In genomic region chr1:180154325-180155201, GRCh38 we compare ENCODE assay signal across 1 cellular context.
TF ChIP-seq lines count a peak whose summit lies in the region.

A gene with protein sequence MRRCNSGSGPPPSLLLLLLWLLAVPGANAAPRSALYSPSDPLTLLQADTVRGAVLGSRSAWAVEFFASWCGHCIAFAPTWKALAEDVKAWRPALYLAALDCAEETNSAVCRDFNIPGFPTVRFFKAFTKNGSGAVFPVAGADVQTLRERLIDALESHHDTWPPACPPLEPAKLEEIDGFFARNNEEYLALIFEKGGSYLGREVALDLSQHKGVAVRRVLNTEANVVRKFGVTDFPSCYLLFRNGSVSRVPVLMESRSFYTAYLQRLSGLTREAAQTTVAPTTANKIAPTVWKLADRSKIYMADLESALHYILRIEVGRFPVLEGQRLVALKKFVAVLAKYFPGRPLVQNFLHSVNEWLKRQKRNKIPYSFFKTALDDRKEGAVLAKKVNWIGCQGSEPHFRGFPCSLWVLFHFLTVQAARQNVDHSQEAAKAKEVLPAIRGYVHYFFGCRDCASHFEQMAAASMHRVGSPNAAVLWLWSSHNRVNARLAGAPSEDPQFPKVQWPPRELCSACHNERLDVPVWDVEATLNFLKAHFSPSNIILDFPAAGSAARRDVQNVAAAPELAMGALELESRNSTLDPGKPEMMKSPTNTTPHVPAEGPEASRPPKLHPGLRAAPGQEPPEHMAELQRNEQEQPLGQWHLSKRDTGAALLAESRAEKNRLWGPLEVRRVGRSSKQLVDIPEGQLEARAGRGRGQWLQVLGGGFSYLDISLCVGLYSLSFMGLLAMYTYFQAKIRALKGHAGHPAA (plus strand): TSS chr1:180154869. CDS start chr1:180154908, 39 bp downstream.

TF ChIP-seq in HEK293, 187 proteins besides CTCF, POLR2A, EP300 and RAD21 (continued from another document):
- TF ChIP-seq, protein P1, sequence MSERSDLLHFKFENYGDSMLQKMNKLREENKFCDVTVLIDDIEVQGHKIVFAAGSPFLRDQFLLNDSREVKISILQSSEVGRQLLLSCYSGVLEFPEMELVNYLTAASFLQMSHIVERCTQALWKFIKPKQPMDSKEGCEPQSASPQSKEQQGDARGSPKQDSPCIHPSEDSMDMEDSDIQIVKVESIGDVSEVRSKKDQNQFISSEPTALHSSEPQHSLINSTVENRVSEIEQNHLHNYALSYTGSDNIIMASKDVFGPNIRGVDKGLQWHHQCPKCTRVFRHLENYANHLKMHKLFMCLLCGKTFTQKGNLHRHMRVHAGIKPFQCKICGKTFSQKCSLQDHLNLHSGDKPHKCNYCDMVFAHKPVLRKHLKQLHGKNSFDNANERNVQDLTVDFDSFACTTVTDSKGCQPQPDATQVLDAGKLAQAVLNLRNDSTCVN (tag by site-specific recombination; optimal IDR thresholded peaks at IDR 0.05) = peak; percentile 87
- TF ChIP-seq ZNF423 (tag by site-specific recombination; IDR thresholded peaks at IDR 0.05) = peak; percentile 60; the same call in 1 of the 2 replicates
- TF ChIP-seq ZNF677 (tag by site-specific recombination; IDR thresholded peaks at IDR 0.05) = 0 out of 2 replicates have a peak, but pooled peaks have one; percentile 13
- no peak for TF ChIP-seq YY2 (tag by site-specific recombination; IDR thresholded peaks at IDR 0.05)
- TF ChIP-seq, protein P2, sequence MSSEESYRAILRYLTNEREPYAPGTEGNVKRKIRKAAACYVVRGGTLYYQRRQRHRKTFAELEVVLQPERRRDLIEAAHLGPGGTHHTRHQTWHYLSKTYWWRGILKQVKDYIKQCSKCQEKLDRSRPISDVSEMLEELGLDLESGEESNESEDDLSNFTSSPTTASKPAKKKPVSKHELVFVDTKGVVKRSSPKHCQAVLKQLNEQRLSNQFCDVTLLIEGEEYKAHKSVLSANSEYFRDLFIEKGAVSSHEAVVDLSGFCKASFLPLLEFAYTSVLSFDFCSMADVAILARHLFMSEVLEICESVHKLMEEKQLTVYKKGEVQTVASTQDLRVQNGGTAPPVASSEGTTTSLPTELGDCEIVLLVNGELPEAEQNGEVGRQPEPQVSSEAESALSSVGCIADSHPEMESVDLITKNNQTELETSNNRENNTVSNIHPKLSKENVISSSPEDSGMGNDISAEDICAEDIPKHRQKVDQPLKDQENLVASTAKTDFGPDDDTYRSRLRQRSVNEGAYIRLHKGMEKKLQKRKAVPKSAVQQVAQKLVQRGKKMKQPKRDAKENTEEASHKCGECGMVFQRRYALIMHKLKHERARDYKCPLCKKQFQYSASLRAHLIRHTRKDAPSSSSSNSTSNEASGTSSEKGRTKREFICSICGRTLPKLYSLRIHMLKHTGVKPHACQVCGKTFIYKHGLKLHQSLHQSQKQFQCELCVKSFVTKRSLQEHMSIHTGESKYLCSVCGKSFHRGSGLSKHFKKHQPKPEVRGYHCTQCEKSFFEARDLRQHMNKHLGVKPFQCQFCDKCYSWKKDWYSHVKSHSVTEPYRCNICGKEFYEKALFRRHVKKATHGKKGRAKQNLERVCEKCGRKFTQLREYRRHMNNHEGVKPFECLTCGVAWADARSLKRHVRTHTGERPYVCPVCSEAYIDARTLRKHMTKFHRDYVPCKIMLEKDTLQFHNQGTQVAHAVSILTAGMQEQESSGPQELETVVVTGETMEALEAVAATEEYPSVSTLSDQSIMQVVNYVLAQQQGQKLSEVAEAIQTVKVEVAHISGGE (tag by site-specific recombination; conservative IDR thresholded peaks at IDR 0.05; ENCODE audit: low read depth) = peak; percentile 86
- TF ChIP-seq YY1 (tag by site-specific recombination; IDR thresholded peaks at IDR 0.05) = no peak
